ENCODE assay signal across 8 cellular contexts in genomic region chr10:74000244-74000643, GRCh38. TPM values are rescaled to one million over a fixed set of nuclear protein-coding genes. Genes with fewer than 3 reads are reported as not detected.
DNase-seq lines count a peak whose midpoint lies in the region; ATAC-seq and TF ChIP-seq lines count a peak whose summit lies in the region.
"Not testable (repeated sequence)": the region's sequence is repeated elsewhere in the genome, so short reads cannot be mapped to it uniquely, and the experiment has no call there.

No MANE protein-coding gene starts in this region.

- H3K4me2 ChIP-seq in mammary epithelial cell (ENCODE audit: insufficient read depth, low read depth, low read length) = peak overlapping the region; percentile 68

- not testable (repeated sequence) for H2AFZ ChIP-seq in mammary epithelial cell (ENCODE audit: low read depth, low read length)

- H3K4me1 ChIP-seq in mammary epithelial cell (ENCODE audit: insufficient read depth, low read length) (peaks cover 21% of the 10 kb centered on the region), left lung (peaks cover 11 to 56% of the 10 kb centered on the region in 2 donors), neutrophil (ENCODE audit: control insufficient read depth in 1 of 2, insufficient read depth in 1 of 2, low read depth in 1 of 2, low read length in 1 of 2) (peaks cover 59 to 69% of the 10 kb centered on the region in 2 experiments), stomach smooth muscle (ENCODE audit: control insufficient read depth, insufficient read depth, low read length) (peaks cover 36% of the 10 kb centered on the region)

- ATAC-seq in T-helper 17 cell, left lung: not testable (repeated sequence)

- BruUV-seq in mammary epithelial cell (replicated peaks; lab: Mats Ljungman, UMichigan) = not testable (repeated sequence)

- intact Hi-C loops in mammary epithelial cell (cut with micrococcal nuclease); left lung (cut with DNase I): not testable (repeated sequence)

- H3K9ac ChIP-seq in mammary epithelial cell (ENCODE audit: insufficient read depth, low read length) (peak overlapping the region; percentile 87), stomach smooth muscle (ENCODE audit: low read length in 2 of 2) (peak overlapping the region in 1 of 2 donors; percentile 99)

- in situ Hi-C loops in mammary epithelial cell (cut with MboI; ENCODE audit: low sequenced_read_pairs in 2 of 2) = not testable (repeated sequence)

- DNase-seq in AG09309 (ENCODE audit: low read depth); HFFc6; T-helper 17 cell; mammary epithelial cell; fibroblast of mammary gland (ENCODE audit: low read depth); left lung: not testable (repeated sequence)

- H3K36me3 Mint-ChIP-seq in HFFc6 (ENCODE audit: low read depth) = peaks cover 46% of the 10 kb centered on the region
- peaks cover 10% of the 10 kb centered on the region for H3K36me3 Mint-ChIP-seq in T-helper 17 cell (ENCODE audit: low read depth)

- not testable (repeated sequence) for H3K9me3 Mint-ChIP-seq in HFFc6

- not testable (repeated sequence) for H3K27me3 Mint-ChIP-seq in HFFc6 (ENCODE audit: insufficient read depth); T-helper 17 cell

- not testable (repeated sequence) for H3K27me3 ChIP-seq in mammary epithelial cell (ENCODE audit: insufficient read depth, low read length); left lung; neutrophil; stomach smooth muscle (ENCODE audit: control insufficient read depth in 1 of 2, insufficient read depth in 2 of 2, low read length in 2 of 2)

- H3K27ac Mint-ChIP-seq in HFFc6 = peak overlapping the region; percentile 99
- H3K27ac Mint-ChIP-seq in T-helper 17 cell = peak overlapping the region; percentile 98

- H3K9me3 ChIP-seq in T-helper 17 cell (ENCODE audit: control insufficient read depth, low read length, poor library complexity, severe bottlenecking); mammary epithelial cell (replicated peaks; ENCODE audit: insufficient read depth, low read length); left lung; neutrophil; stomach smooth muscle (ENCODE audit: control insufficient read depth in 2 of 2, low read length in 2 of 2): not testable (repeated sequence)

- H4K20me1 ChIP-seq in mammary epithelial cell (ENCODE audit: insufficient read depth, low read length) = not testable (repeated sequence)

- peaks cover 70% of the 10 kb centered on the region for H3K79me2 ChIP-seq in mammary epithelial cell (ENCODE audit: insufficient read depth, low read length)

- H3K4me3 ChIP-seq in AG09309 (ENCODE audit: control insufficient read depth, low read depth, low read length) (peak overlapping the region; percentile 96), mammary epithelial cell (replicated peaks in 1 of 3; ENCODE audit: insufficient read depth in 1 of 3, low read depth in 2 of 3, low read length in 3 of 3) (peak overlapping the region in 2 of 3 experiments; percentile 45 to 90), fibroblast of mammary gland (ENCODE audit: control insufficient read depth, low read depth, low read length) (peak overlapping the region; percentile 97), left lung (peak overlapping the region; percentile 84 to 99), neutrophil (ENCODE audit: low read depth in 1 of 2, low read length in 1 of 2) (peak overlapping the region; percentile 88 to 99), stomach smooth muscle (ENCODE audit: low read length in 2 of 2) (peak overlapping the region; percentile 98 to 100)

- H3K4me1 Mint-ChIP-seq in HFFc6 (ENCODE audit: low read depth) = peaks cover 64% of the 10 kb centered on the region
- peaks cover 52% of the 10 kb centered on the region for H3K4me1 Mint-ChIP-seq in T-helper 17 cell

- not testable (repeated sequence) for TF ChIP-seq CTCF in AG09309 (IDR thresholded peaks at IDR 0.05; ENCODE audit: control insufficient read depth, insufficient read depth, low read depth, low read length, missing control alignments); HFFc6 (IDR thresholded peaks at IDR 0.05); mammary epithelial cell (conservative IDR thresholded peaks at IDR 0.05 in 1 of 2, IDR thresholded peaks at IDR 0.05 in 1 of 2; ENCODE audit: extremely low read depth in 1 of 2, insufficient read depth in 1 of 2, low read depth in 1 of 2, low read length in 2 of 2); fibroblast of mammary gland (conservative IDR thresholded peaks at IDR 0.05; ENCODE audit: control insufficient read depth, insufficient read depth, low read depth, low read length); left lung (IDR thresholded peaks at IDR 0.05); neutrophil (IDR thresholded peaks at IDR 0.05)

- peak overlapping the region; percentile 100 for H3K4me3 Mint-ChIP-seq in HFFc6
- peak overlapping the region; percentile 99 for H3K4me3 Mint-ChIP-seq in T-helper 17 cell

- dilution Hi-C loops in mammary epithelial cell (cut with HindIII; ENCODE audit: low sequenced_read_pairs) = loop anchor here (5.0 kb wide), 1 partner anchor 53 kb away; no protein-coding TSS in a partner anchor

- 82% methylated on average over 10 of the region's 11 CpGs for WGBS in mammary epithelial cell (ENCODE audit: low coverage, missing lambda C conversion rate)

- not testable (repeated sequence) for H3K36me3 ChIP-seq in mammary epithelial cell (ENCODE audit: insufficient read depth, low read length); left lung; neutrophil; stomach smooth muscle (ENCODE audit: control insufficient read depth in 2 of 2, insufficient read depth in 2 of 2, low read length in 2 of 2)

- H3K27ac ChIP-seq in mammary epithelial cell (ENCODE audit: insufficient read depth, low read depth, low read length) (peak overlapping the region; percentile 72), left lung (peak overlapping the region in 1 of 2 donors; percentile 86), neutrophil (peak overlapping the region; percentile 93), stomach smooth muscle (ENCODE audit: low read length) (peak overlapping the region; percentile 31)

- CTCF ChIA-PET in mammary epithelial cell (lab: Charles Lee; ENCODE audit: low non-redundant PET) = interaction anchor here (0.6 kb wide), 2 partner anchors 22 to 82 kb away, joined by 3 read pairs; no protein-coding TSS in a partner anchor

RNA-seq across cellular contexts. Expression of gene VCL, which starts 2.3 kb away (rescaled TPM):
- 100 to 1,000 TPM; 366 to 443 (median 406) TPM for total RNA-seq in HFFc6 (2021; fragmentation: NEBNext Ultra II Directional; extraction: Animal tissue kit (Norgen Biotek cat#: 25700))
- total RNA-seq in T-helper 17 cell = 100 to 1,000 TPM in 1 of 2 donors, 10 to 100 TPM in 1; 79.1 to 245 TPM
- 100 to 1,000 TPM; 136 to 172 TPM for total RNA-seq in mammary epithelial cell
- polyA plus RNA-seq in mammary epithelial cell = 70.9 TPM
- polyA minus RNA-seq in mammary epithelial cell = 222 TPM
- total RNA-seq in left lung = 100 to 1,000 TPM; 179 to 195 TPM
